ENCODE assay signal across 14 cellular contexts in genomic region chr11:60538627-60539026, GRCh38. TPM values are rescaled to one million over a fixed set of nuclear protein-coding genes. Genes with fewer than 3 reads are reported as not detected.
"Had no signal": no experiment of that assay in that cellular context is flagged by ENCODE, and none has a peak within 500 bp of the region (broad histone marks: within the 10 kb centered on the region; RNA-seq: fewer than 3 reads in every experiment).

No MANE protein-coding gene starts in this region.

RNA-seq across cellular contexts. Expression of gene MS4A13, which starts 23.4 kb away (rescaled TPM):
- total RNA-seq: activated B cell treated with CpG ODN at 0.5 μM for 24 hours; activated CD4-positive, alpha-beta memory T cell treated with anti-CD3 and anti-CD28 coated beads for 36 hours; activated CD4-positive, alpha-beta memory T cell treated with anti-CD3 and anti-CD28 coated beads, Interleukin-2, amount 10 ng/mL, durations not matched to agents 7 days and 5 days; activated CD4-positive, alpha-beta T cell treated with anti-CD3 and anti-CD28 coated beads for 36 hours; activated CD4-positive, alpha-beta T cell treated with anti-CD3 and anti-CD28 coated beads, Interleukin-2, amount 10 ng/mL, durations not matched to agents 24 days and 14 days; activated CD4-positive, alpha-beta T cell treated with anti-CD3 and anti-CD28 coated beads, Interleukin-2, amount 10 ng/mL, durations not matched to agents 7 days and 5 days; activated CD8-positive, alpha-beta memory T cell treated with anti-CD3 and anti-CD28 coated beads for 36 hours; activated CD8-positive, alpha-beta memory T cell treated with anti-CD3 and anti-CD28 coated beads, Interleukin-2, amount 10 ng/mL, durations not matched to agents 7 days and 5 days; activated CD8-positive, alpha-beta T cell treated with anti-CD3 and anti-CD28 coated beads for 36 hours; activated CD8-positive, alpha-beta T cell treated with anti-CD3 and anti-CD28 coated beads, Interleukin-2, amount 10 ng/mL, durations not matched to agents 7 days and 5 days; T-helper 1 cell treated with Interleukin-12 subunit alpha and Interleukin-12 subunit beta and Interleukin-4 antibody, amounts not matched to agents 30 ng/mL and 1 ng/mL, for 36 hours; T-helper 17 cell; T-helper 2 cell treated with Interferon-gamma antibody and Interleukin-4, amounts not matched to agents 100 ng/mL and 5 ng/mL, for 36 hours; WTC11 had no signal

RNA-seq across cellular contexts. Expression of gene MS4A12, which starts 46.0 kb away (rescaled TPM):
- total RNA-seq: activated B cell treated with CpG ODN at 0.5 μM for 24 hours; activated CD4-positive, alpha-beta memory T cell treated with anti-CD3 and anti-CD28 coated beads for 36 hours; activated CD4-positive, alpha-beta memory T cell treated with anti-CD3 and anti-CD28 coated beads, Interleukin-2, amount 10 ng/mL, durations not matched to agents 7 days and 5 days; activated CD4-positive, alpha-beta T cell treated with anti-CD3 and anti-CD28 coated beads for 36 hours; activated CD4-positive, alpha-beta T cell treated with anti-CD3 and anti-CD28 coated beads, Interleukin-2, amount 10 ng/mL, durations not matched to agents 24 days and 14 days; activated CD4-positive, alpha-beta T cell treated with anti-CD3 and anti-CD28 coated beads, Interleukin-2, amount 10 ng/mL, durations not matched to agents 7 days and 5 days; activated CD8-positive, alpha-beta memory T cell treated with anti-CD3 and anti-CD28 coated beads for 36 hours; activated CD8-positive, alpha-beta memory T cell treated with anti-CD3 and anti-CD28 coated beads, Interleukin-2, amount 10 ng/mL, durations not matched to agents 7 days and 5 days; activated CD8-positive, alpha-beta T cell treated with anti-CD3 and anti-CD28 coated beads for 36 hours; activated CD8-positive, alpha-beta T cell treated with anti-CD3 and anti-CD28 coated beads, Interleukin-2, amount 10 ng/mL, durations not matched to agents 7 days and 5 days; T-helper 1 cell treated with Interleukin-12 subunit alpha and Interleukin-12 subunit beta and Interleukin-4 antibody, amounts not matched to agents 30 ng/mL and 1 ng/mL, for 36 hours; T-helper 17 cell; T-helper 2 cell treated with Interferon-gamma antibody and Interleukin-4, amounts not matched to agents 100 ng/mL and 5 ng/mL, for 36 hours; WTC11 had no signal
